8 cellular contexts compared by ENCODE assay signal in the genomic region with DNA sequence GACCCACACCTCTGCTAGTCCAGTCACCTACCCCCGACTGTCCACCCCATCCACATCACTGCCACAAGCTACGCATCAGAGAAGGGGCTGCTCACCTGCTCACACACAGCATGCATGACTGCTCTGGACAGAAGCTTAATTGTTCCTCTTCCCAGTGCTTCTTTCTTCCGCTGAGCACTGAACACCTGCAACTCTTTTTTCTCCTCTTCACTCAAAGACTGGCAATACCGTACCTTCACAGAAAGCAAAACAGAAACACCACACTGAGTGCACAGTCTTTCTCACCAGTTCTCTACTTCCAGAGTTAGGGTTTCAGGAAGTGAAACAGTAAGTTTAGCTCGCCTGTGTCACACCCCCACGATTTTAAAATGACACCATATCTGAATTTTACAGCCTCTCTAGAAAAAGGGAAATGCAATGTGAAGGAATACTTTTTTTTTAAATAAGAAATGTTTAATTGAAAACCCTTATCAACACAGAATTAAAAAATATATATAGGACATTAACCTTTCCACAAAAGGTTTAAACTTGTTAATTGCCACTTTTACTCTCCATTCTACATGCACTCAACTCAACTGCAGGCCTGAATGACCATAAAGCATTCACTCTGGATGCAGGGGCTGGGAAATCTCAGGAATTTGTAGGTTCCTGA.
DNase-seq lines count a peak whose midpoint lies in the region; ATAC-seq lines count a peak whose summit lies in the region.

No MANE protein-coding gene starts in this region.

- no peaks in the 10 kb centered on the region for H3K36me3 Mint-ChIP-seq in T-helper 17 cell (ENCODE audit: low read depth)
- peaks cover 7 to 11% of the 10 kb centered on the region in 2 donors for H3K36me3 Mint-ChIP-seq in stimulated activated naive B cell treated with anti-CD40 and anti-IgM and Interleukin-4, amounts not matched to agents 10 μg/mL and 1 μg/mL and 100 μg/mL, for 72 hours

- H3K9me3 Mint-ChIP-seq in stimulated activated naive B cell treated with anti-CD40 and anti-IgM and Interleukin-4, amounts not matched to agents 10 μg/mL and 1 μg/mL and 100 μg/mL, for 72 hours: no peaks in the 10 kb centered on the region

- ATAC-seq in GM19043 (IDR thresholded peaks at IDR 0.05; ENCODE audit: low read depth, unreplicated experiment): peak; percentile 94
- peak; percentile 94 for ATAC-seq in HG03097 (IDR thresholded peaks at IDR 0.05; ENCODE audit: low FRiP score, unreplicated experiment)
- ATAC-seq in T-helper 17 cell: peak; percentile 86
- peak; percentile 93 for ATAC-seq in stimulated activated naive B cell treated with anti-CD40 and anti-IgM and Interleukin-4, amounts not matched to agents 10 μg/mL and 1 μg/mL and 100 μg/mL, for 72 hours (replicated peaks)

- peaks cover 78% of the 10 kb centered on the region for H3K27me3 Mint-ChIP-seq in T-helper 17 cell
- H3K27me3 Mint-ChIP-seq in stimulated activated naive B cell treated with anti-CD40 and anti-IgM and Interleukin-4, amounts not matched to agents 10 μg/mL and 1 μg/mL and 100 μg/mL, for 72 hours: no peaks in the 10 kb centered on the region

- no peak overlapping the region for H3K27ac Mint-ChIP-seq in T-helper 17 cell
- H3K27ac Mint-ChIP-seq in stimulated activated naive B cell treated with anti-CD40 and anti-IgM and Interleukin-4, amounts not matched to agents 10 μg/mL and 1 μg/mL and 100 μg/mL, for 72 hours: peak overlapping the region; percentile 96

- peaks cover 7% of the 10 kb centered on the region for H3K4me1 Mint-ChIP-seq in T-helper 17 cell
- peaks cover 43 to 74% of the 10 kb centered on the region in 2 donors for H3K4me1 Mint-ChIP-seq in stimulated activated naive B cell treated with anti-CD40 and anti-IgM and Interleukin-4, amounts not matched to agents 10 μg/mL and 1 μg/mL and 100 μg/mL, for 72 hours

- no peaks in the 10 kb centered on the region for H3K9me3 ChIP-seq in T-helper 17 cell (ENCODE audit: control insufficient read depth, low read length, poor library complexity, severe bottlenecking)

- DNase-seq in DMS53 (lab: John Stamatoyannopoulos, UW): peak; percentile 80
- no peak for DNase-seq in T-helper 17 cell
- DNase-seq in stimulated activated naive B cell treated with anti-CD40 and anti-IgM and Interleukin-4, amounts not matched to agents 10 μg/mL and 1 μg/mL and 100 μg/mL, for 72 hours: peak; percentile 66
- no peak for DNase-seq in NCI-H1694 (lab: John Stamatoyannopoulos, UW)
- no peak for DNase-seq in iPS-NIHi11 (ENCODE audit: low spot score)
- no peak for DNase-seq in A172 (ENCODE audit: low spot score)

- peak overlapping the region; percentile 43 for H3K4me3 Mint-ChIP-seq in T-helper 17 cell
- H3K4me3 Mint-ChIP-seq in stimulated activated naive B cell treated with anti-CD40 and anti-IgM and Interleukin-4, amounts not matched to agents 10 μg/mL and 1 μg/mL and 100 μg/mL, for 72 hours: peak overlapping the region; percentile 82 to 90

Comparison
In these comparisons a context has a peak if more than half of its experiments do, and no peak if none do; other contexts are left out.
1. DNase-seq: peak in DMS53 (single experiment) and stimulated activated naive B cell treated with anti-CD40 and anti-IgM and Interleukin-4, amounts not matched to agents 10 μg/mL and 1 μg/mL and 100 μg/mL, for 72 hours (single experiment); none in T-helper 17 cell (0 of 3), NCI-H1694 (single experiment), iPS-NIHi11 (single experiment) and A172 (single experiment).
2. Peak in every context shown above with its lines, with median percentiles within 50 percentile points of each other: ATAC-seq.